10 cellular contexts compared by ENCODE assay signal in the genomic region with DNA sequence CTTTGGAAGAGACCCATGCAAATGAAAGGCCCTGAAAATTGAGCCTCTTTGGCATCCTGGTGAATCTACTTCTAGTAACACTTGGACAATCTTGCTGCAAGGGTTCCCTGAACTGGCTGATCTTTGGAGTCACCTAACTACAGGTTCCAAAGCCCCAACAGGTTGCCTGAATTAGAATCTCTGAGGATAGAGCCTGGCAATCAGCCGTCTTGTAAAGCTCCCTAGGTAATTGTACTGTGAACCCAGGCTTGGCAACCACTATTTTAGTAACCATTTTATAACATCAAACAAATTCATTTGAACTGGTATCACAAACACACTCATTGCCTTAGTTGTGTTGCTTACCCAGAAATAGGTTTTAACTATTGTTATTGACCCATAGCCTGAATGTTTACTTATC. TPM values are rescaled to one million over a fixed set of nuclear protein-coding genes. Genes with fewer than 3 reads are reported as not detected.
"Had no signal": no experiment of that assay in that cellular context is flagged by ENCODE, and none has a peak within 500 bp of the region (broad histone marks: within the 10 kb centered on the region; RNA-seq: fewer than 3 reads in every experiment).

No MANE protein-coding gene starts in this region.

- H3K9ac ChIP-seq: GM23248 had no signal

- H2AFZ ChIP-seq: GM23248 had no signal

- H3K4me3 Mint-ChIP-seq: HFFc6 had no signal

- FAIRE-seq: HTR-8/SVneo had no signal

- H3K4me3 ChIP-seq: GM23248, HAP-1 had no signal

- H3K36me3 ChIP-seq: HAP-1 had no signal

- ATAC-seq: HCT116 had no signal

- H3K9me3 Mint-ChIP-seq: HFFc6 had no signal

- H3K27ac ChIP-seq: GM23248 had no signal

- H3K36me3 Mint-ChIP-seq: IgD-negative memory B cell had no signal

- DNase-seq: GM23248, GOT3, H7, HFFc6, KBM-7 had no signal

- H3K27ac Mint-ChIP-seq: HFFc6, IgD-negative memory B cell had no signal

- H3K9me3 ChIP-seq: HAP-1 had no signal

RNA-seq across cellular contexts. Expression of gene PAQR9, which starts 20.1 kb away (rescaled TPM):
- total RNA-seq: GM23248, HT-29 had no signal
- polyA plus RNA-seq: GM23248, IgD-negative memory B cell had no signal

RNA-seq across cellular contexts. Expression of gene PCOLCE2, which starts 54.5 kb away (rescaled TPM):
- polyA plus RNA-seq: IgD-negative memory B cell had no signal
